21 cellular contexts compared by ENCODE assay signal in genomic region chr16:2087426-2088191, GRCh38.
"Had no signal": no experiment of that assay in that cellular context is flagged by ENCODE, and none has a peak within 500 bp of the region (broad histone marks: within the 10 kb centered on the region; RNA-seq: fewer than 3 reads in every experiment).

No MANE protein-coding gene starts in this region.

- H3K9me3 Mint-ChIP-seq: activated naive CD4-positive, alpha-beta T cell treated with anti-CD3 and anti-CD28 coated beads, Interleukin-2, amount 50 U/mL, for 24 hours; naive B cell; neural crest cell had no signal

- H3K9me3 ChIP-seq: adrenal gland, esophagus muscularis mucosa, gastroesophageal sphincter, heart right ventricle, left ventricle myocardium inferior, prostate gland, thyroid gland had no signal

- ATAC-seq: gastroesophageal sphincter, heart right ventricle, right cardiac atrium had no signal

- H3K27ac ChIP-seq: adrenal gland, heart right ventricle, left ventricle myocardium inferior, thyroid gland, VCaP had no signal

- DNase-seq: activated CD4-positive, alpha-beta T cell treated with anti-CD3 and anti-CD28 coated beads for 1 hour; activated CD8-positive, alpha-beta memory T cell treated with anti-CD3 and anti-CD28 coated beads for 24 hours; activated CD8-positive, alpha-beta memory T cell treated with anti-CD3 and anti-CD28 coated beads, Interleukin-2, amount 50 U/mL, for 48 hours; activated effector memory CD4-positive, alpha-beta T cell treated with anti-CD3 and anti-CD28 coated beads, Interleukin-2, amount 50 U/mL, for 16 hours; activated T-cell treated with anti-CD3 and anti-CD28 coated beads, Interleukin-2, amount 50 U/mL, for 48 hours; dermis blood vessel endothelial cell; effector memory CD4-positive, alpha-beta T cell; heart right ventricle; left ventricle myocardium inferior; naive B cell; right cardiac atrium; stimulated activated CD4-positive, alpha-beta T cell treated with anti-CD3 and anti-CD28 coated beads, Interleukin-4, amount 100 ng/mL, for 4 hours; stimulated activated naive CD4-positive, alpha-beta T cell; thyroid gland had no signal

- H3K4me3 Mint-ChIP-seq: activated naive CD4-positive, alpha-beta T cell treated with anti-CD3 and anti-CD28 coated beads, Interleukin-2, amount 50 U/mL, for 24 hours had no signal

- H3K27ac Mint-ChIP-seq: activated naive CD4-positive, alpha-beta T cell treated with anti-CD3 and anti-CD28 coated beads, Interleukin-2, amount 50 U/mL, for 24 hours had no signal

- H3K27me3 Mint-ChIP-seq: activated naive CD4-positive, alpha-beta T cell treated with anti-CD3 and anti-CD28 coated beads, Interleukin-2, amount 50 U/mL, for 24 hours; naive B cell had no signal

- H3K36me3 Mint-ChIP-seq: activated naive CD4-positive, alpha-beta T cell treated with anti-CD3 and anti-CD28 coated beads, Interleukin-2, amount 50 U/mL, for 24 hours; naive B cell had no signal

- H3K4me3 ChIP-seq: adrenal gland, esophagus muscularis mucosa, gastroesophageal sphincter, heart right ventricle, left ventricle myocardium inferior, prostate gland, thyroid gland had no signal

- H3K27me3 ChIP-seq: adrenal gland, esophagus muscularis mucosa, gastroesophageal sphincter, heart right ventricle, thyroid gland had no signal

- H3K4me1 Mint-ChIP-seq: activated naive CD4-positive, alpha-beta T cell treated with anti-CD3 and anti-CD28 coated beads, Interleukin-2, amount 50 U/mL, for 24 hours had no signal
